In the genomic region with DNA sequence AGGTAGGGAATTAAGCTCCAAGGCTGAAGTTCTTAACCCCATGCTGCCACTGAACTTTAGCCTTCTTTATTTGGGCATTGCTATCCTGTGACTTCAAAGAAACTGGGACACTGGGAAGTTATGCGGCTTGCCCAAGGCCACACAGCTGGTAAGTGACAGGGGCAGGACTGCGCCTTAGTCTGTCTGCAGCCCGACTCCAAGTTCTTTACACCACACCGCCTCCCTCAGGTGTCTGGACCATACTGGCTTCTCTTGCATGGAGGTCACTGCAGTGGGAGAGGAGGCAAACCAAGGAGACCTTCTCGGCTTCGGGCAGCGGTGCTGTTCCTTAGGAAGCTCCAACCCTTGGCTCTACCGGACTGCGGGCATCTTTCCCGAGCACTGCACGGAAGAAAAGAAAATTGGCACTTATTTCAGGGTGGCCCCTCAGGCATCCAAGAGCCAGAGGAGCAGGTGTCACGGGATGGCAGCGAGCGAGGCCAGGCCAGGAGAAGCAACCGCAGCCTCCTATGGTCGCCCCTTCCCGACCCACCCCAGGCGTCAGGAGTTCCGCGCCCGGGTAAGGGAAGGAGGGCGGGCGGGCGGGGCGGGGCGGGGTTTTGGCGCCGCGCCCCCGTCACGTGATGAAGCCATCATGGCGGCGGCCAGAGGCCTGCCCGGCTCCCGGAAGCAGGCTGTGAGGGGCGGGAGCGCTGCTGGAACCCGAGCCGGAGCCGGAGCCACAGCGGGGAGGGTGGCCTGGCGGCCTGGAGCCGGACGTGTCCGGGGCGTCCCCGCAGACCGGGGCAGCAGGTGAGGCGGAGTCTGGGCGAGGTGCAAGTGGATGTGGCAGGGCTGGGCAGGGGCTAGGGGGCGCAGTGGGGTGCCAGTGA, we compare ENCODE assay signal across 8 cellular contexts. TPM values are rescaled to one million over a fixed set of nuclear protein-coding genes. Genes with fewer than 3 reads are reported as not detected.
DNase-seq lines count a peak whose midpoint lies in the region; ATAC-seq, FAIRE-seq and TF ChIP-seq lines count a peak whose summit lies in the region.

No MANE protein-coding gene starts in this region.

- H3K4me3 ChIP-seq in GM23338 (peak overlapping the region; percentile 94), cardiac muscle cell (peak overlapping the region; percentile 59), parathyroid adenoma (ENCODE audit: low read depth, low read length) (peak overlapping the region; percentile 82), urinary bladder (ENCODE audit: low read depth, low read length) (peak overlapping the region; percentile 77)

- H3F3A ChIP-seq in GM23338 (replicated peaks; ENCODE audit: low read depth), result peaks cover 13% of the 10 kb centered on the region

- peak overlapping the region; percentile 79; the same call in 1 of the 2 replicates for H3K27ac ChIP-seq in GM23338 (ENCODE audit: low read depth)
- H3K27ac ChIP-seq in cardiac muscle cell, result peak overlapping the region; percentile 86
- peak overlapping the region; percentile 89 for H3K27ac ChIP-seq in parathyroid adenoma
- peak overlapping the region; percentile 86 for H3K27ac ChIP-seq in urinary bladder (ENCODE audit: low read depth)

- H3K4me1 Mint-ChIP-seq in GM23338, result peaks cover 24% of the 10 kb centered on the region
- H3K4me1 Mint-ChIP-seq in activated naive CD8-positive, alpha-beta T cell treated with anti-CD3 and anti-CD28 coated beads for 36 hours, result peaks cover 36% of the 10 kb centered on the region

- H3K4me1 ChIP-seq in GM23338 (ENCODE audit: insufficient read depth) (peaks cover 17% of the 10 kb centered on the region), cardiac muscle cell (ENCODE audit: low read depth) (peaks cover 15% of the 10 kb centered on the region), parathyroid adenoma (peaks cover 9% of the 10 kb centered on the region), urinary bladder (ENCODE audit: insufficient read depth) (no peaks in the 10 kb centered on the region)

- H2AFZ ChIP-seq in GM23338 (peak overlapping the region; percentile 98), parathyroid adenoma (peak overlapping the region; percentile 99)

- FAIRE-seq in G401.6 (lab: Jason Lieb, UNC), result peak; percentile 23

- peak; percentile 87 for ATAC-seq in GM23338

- H3K9ac ChIP-seq in parathyroid adenoma, result peak overlapping the region; percentile 89

- H3K27ac Mint-ChIP-seq in GM23338, result peak overlapping the region; percentile 95
- H3K27ac Mint-ChIP-seq in activated naive CD8-positive, alpha-beta T cell treated with anti-CD3 and anti-CD28 coated beads for 36 hours, result peak overlapping the region; percentile 97

- no peaks in the 10 kb centered on the region for H4K20me1 ChIP-seq in GM23338 (replicated peaks; ENCODE audit: insufficient read depth)

- TF ChIP-seq CTCF in GM23338 (conservative IDR thresholded peaks at IDR 0.05; ENCODE audit: low read depth in 2 of 2), result peak; percentile 47 to 78
- TF ChIP-seq CTCF in cardiac muscle cell (IDR thresholded peaks at IDR 0.05; ENCODE audit: low read depth, low read length), result peak; percentile 38
- TF ChIP-seq CTCF in parathyroid adenoma (IDR thresholded peaks at IDR 0.05), result peak; percentile 34

- DNase-seq in GM23338 (ENCODE audit: low spot score) (peak; percentile 90), M059J (ENCODE audit: low read depth) (peak; percentile 81), SK-N-DZ (ENCODE audit: low spot score) (peak; percentile 83), cardiac muscle cell (ENCODE audit: low read depth in 1 of 2, low spot score in 1 of 2) (peak; percentile 78 to 92)
- DNase-seq in activated naive CD8-positive, alpha-beta T cell treated with anti-CD3 and anti-CD28 coated beads for 36 hours, result peak; percentile 82

- no peaks in the 10 kb centered on the region for H3K9me2 ChIP-seq in GM23338 (ENCODE audit: insufficient read depth)

- peaks cover 6% of the 10 kb centered on the region; the same call in 1 of the 3 replicates for H3K36me3 Mint-ChIP-seq in GM23338 (ENCODE audit: low read depth)
- peaks cover 12% of the 10 kb centered on the region for H3K36me3 Mint-ChIP-seq in activated naive CD8-positive, alpha-beta T cell treated with anti-CD3 and anti-CD28 coated beads for 36 hours

- H3K4me2 ChIP-seq in GM23338 (peak overlapping the region; percentile 98), parathyroid adenoma (ENCODE audit: low read length) (peak overlapping the region; percentile 95)

- H3K36me3 ChIP-seq in GM23338 (ENCODE audit: insufficient read depth) (no peaks in the 10 kb centered on the region), cardiac muscle cell (no peaks in the 10 kb centered on the region), parathyroid adenoma (ENCODE audit: control insufficient read depth, insufficient read depth, low read length) (no peaks in the 10 kb centered on the region), urinary bladder (ENCODE audit: insufficient read depth) (no peaks in the 10 kb centered on the region)

- no peaks in the 10 kb centered on the region; the same call in 2 of the 3 replicates for H3K9me3 Mint-ChIP-seq in GM23338
- H3K9me3 Mint-ChIP-seq in activated naive CD8-positive, alpha-beta T cell treated with anti-CD3 and anti-CD28 coated beads for 36 hours, result no peaks in the 10 kb centered on the region

- H3K9me3 ChIP-seq in cardiac muscle cell (ENCODE audit: low read depth), result no peaks in the 10 kb centered on the region
- no peaks in the 10 kb centered on the region for H3K9me3 ChIP-seq in parathyroid adenoma (ENCODE audit: control insufficient read depth, low read length)

- peaks cover 4% of the 10 kb centered on the region; the same call in 1 of the 2 replicates for H3K79me2 ChIP-seq in GM23338 (replicated peaks; ENCODE audit: insufficient read depth)
- H3K79me2 ChIP-seq in parathyroid adenoma, result no peaks in the 10 kb centered on the region

- WGBS in urinary bladder, result under 1% methylated on average over 51 of the region's 51 CpGs

- peaks cover 21% of the 10 kb centered on the region for H3K27me3 Mint-ChIP-seq in GM23338 (ENCODE audit: insufficient read depth, low read depth, poor library complexity)
- no peaks in the 10 kb centered on the region for H3K27me3 Mint-ChIP-seq in activated naive CD8-positive, alpha-beta T cell treated with anti-CD3 and anti-CD28 coated beads for 36 hours

- peak overlapping the region; percentile 96 for H3K4me3 Mint-ChIP-seq in GM23338
- H3K4me3 Mint-ChIP-seq in activated naive CD8-positive, alpha-beta T cell treated with anti-CD3 and anti-CD28 coated beads for 36 hours, result peak overlapping the region; percentile 99

- H3K27me3 ChIP-seq in GM23338 (ENCODE audit: insufficient read depth) (no peaks in the 10 kb centered on the region), cardiac muscle cell (no peaks in the 10 kb centered on the region), parathyroid adenoma (ENCODE audit: control insufficient read depth, insufficient read depth, low read length) (no peaks in the 10 kb centered on the region)

RNA-seq across cellular contexts. Expression of a gene that starts 16.4 kb away (rescaled TPM):
- 39.6 and 56.5 TPM in 2 replicates for total RNA-seq in GM23338 (2014; rRNA removed; shearing (Covaris generic))
- polyA plus RNA-seq in GM23338 (2016; fragmentation: Nextera tagmentation; extraction: Ambion mirVana) (12.7 and 13.2 TPM in 2 replicates), cardiac muscle cell (1.3 and 4.8 TPM in 2 replicates), urinary bladder (0.33 TPM)
- 2.9 and 9.0 TPM in 2 replicates for total RNA-seq in M059J (2014; rRNA removed; shearing (Covaris generic))
- polyA plus RNA-seq in SK-N-DZ (2014; cell fraction: cytosol; rRNA removed), result 60.0 and 67.0 TPM in 2 replicates
- 114 and 155 TPM in 2 replicates for polyA plus RNA-seq in SK-N-DZ (2014; cell fraction: nucleus; rRNA removed)
- total RNA-seq in activated naive CD8-positive, alpha-beta T cell treated with anti-CD3 and anti-CD28 coated beads for 36 hours, result 10 to 100 TPM; 66.3 to 67.7 TPM
- total RNA-seq in cardiac muscle cell (7.8 and 23.9 TPM in 2 replicates), urinary bladder (4.5 TPM)

RNA-seq across cellular contexts. Expression of a gene that starts 19.7 kb away (rescaled TPM):
- total RNA-seq in GM23338 (2014; rRNA removed; shearing (Covaris generic)), result 39.3 and 50.2 TPM in 2 replicates
- polyA plus RNA-seq in GM23338 (2016; fragmentation: Nextera tagmentation; extraction: Ambion mirVana), result 16.4 and 18.5 TPM in 2 replicates
- 16.7 and 22.1 TPM in 2 replicates for total RNA-seq in M059J (2014; rRNA removed; shearing (Covaris generic))
- polyA plus RNA-seq in SK-N-DZ (2014; cell fraction: cytosol; rRNA removed), result 0.35 and 2.0 TPM in 2 replicates
- polyA plus RNA-seq in SK-N-DZ (2014; cell fraction: nucleus; rRNA removed), result 1.9 and 2.2 TPM in 2 replicates
- 10 to 100 TPM; 22.7 to 26.0 TPM for total RNA-seq in activated naive CD8-positive, alpha-beta T cell treated with anti-CD3 and anti-CD28 coated beads for 36 hours
- total RNA-seq in cardiac muscle cell, result 15.5 and 30.4 TPM in 2 replicates
- 13.0 and 19.2 TPM in 2 replicates for polyA plus RNA-seq in cardiac muscle cell
- 37.8 TPM for total RNA-seq in urinary bladder
- 30.5 TPM for polyA plus RNA-seq in urinary bladder

RNA-seq across cellular contexts. Expression of a gene that starts 43.6 kb away (rescaled TPM):
- 199 and 225 TPM in 2 replicates for total RNA-seq in GM23338 (2014; rRNA removed; shearing (Covaris generic))
- polyA plus RNA-seq in GM23338 (2016; fragmentation: Nextera tagmentation; extraction: Ambion mirVana), result 567 and 586 TPM in 2 replicates
- 404 and 498 TPM in 2 replicates for total RNA-seq in M059J (2014; rRNA removed; shearing (Covaris generic))
- 675 and 816 TPM in 2 replicates for polyA plus RNA-seq in SK-N-DZ (2014; cell fraction: cytosol; rRNA removed)
- 822 and 978 TPM in 2 replicates for polyA plus RNA-seq in SK-N-DZ (2014; cell fraction: nucleus; rRNA removed)
- total RNA-seq in activated naive CD8-positive, alpha-beta T cell treated with anti-CD3 and anti-CD28 coated beads for 36 hours, result 100 to 1,000 TPM; 309 to 321 TPM
- total RNA-seq in cardiac muscle cell, result 435 and 511 TPM in 2 replicates
- 548 and 553 TPM in 2 replicates for polyA plus RNA-seq in cardiac muscle cell
- total RNA-seq in urinary bladder, result 432 TPM
- 812 TPM for polyA plus RNA-seq in urinary bladder

RNA-seq across cellular contexts. Expression of a gene that starts 44.7 kb away (rescaled TPM):
- 0.39 TPM in 1 of 2 replicates, not detected in the other for total RNA-seq in GM23338 (2014; rRNA removed; shearing (Covaris generic))
- polyA plus RNA-seq in GM23338 (2016; fragmentation: Nextera tagmentation; extraction: Ambion mirVana), result 0.32 and 0.43 TPM in 2 replicates
- not detected in 2 replicates for total RNA-seq in M059J (2014; rRNA removed; shearing (Covaris generic))
- 0.14 TPM in 1 of 2 replicates, not detected in the other for polyA plus RNA-seq in SK-N-DZ (2014; cell fraction: cytosol; rRNA removed)
- polyA plus RNA-seq in SK-N-DZ (2014; cell fraction: nucleus; rRNA removed), result not detected in 2 replicates
- total RNA-seq in activated naive CD8-positive, alpha-beta T cell treated with anti-CD3 and anti-CD28 coated beads for 36 hours, result 100 to 1,000 TPM; 102 to 105 TPM
- total RNA-seq in cardiac muscle cell, result 0.25 and 1.1 TPM in 2 replicates
- polyA plus RNA-seq in cardiac muscle cell, result 0.55 and 0.86 TPM in 2 replicates
- 1.6 TPM for total RNA-seq in urinary bladder
- 1.7 TPM for polyA plus RNA-seq in urinary bladder

RNA-seq across cellular contexts. Expression of a gene that starts 47.8 kb away (rescaled TPM):
- total RNA-seq in GM23338 (2014; rRNA removed; shearing (Covaris generic)), result 65.0 and 66.5 TPM in 2 replicates
- 94.2 and 100.0 TPM in 2 replicates for polyA plus RNA-seq in GM23338 (2016; fragmentation: Nextera tagmentation; extraction: Ambion mirVana)
- total RNA-seq in M059J (2014; rRNA removed; shearing (Covaris generic)), result 43.6 and 53.1 TPM in 2 replicates
- polyA plus RNA-seq in SK-N-DZ (2014; cell fraction: cytosol; rRNA removed), result 99.9 and 106 TPM in 2 replicates
- 62.8 and 70.8 TPM in 2 replicates for polyA plus RNA-seq in SK-N-DZ (2014; cell fraction: nucleus; rRNA removed)
- 10 to 100 TPM; 73.4 to 79.7 TPM for total RNA-seq in activated naive CD8-positive, alpha-beta T cell treated with anti-CD3 and anti-CD28 coated beads for 36 hours
- 69.5 and 71.0 TPM in 2 replicates for total RNA-seq in cardiac muscle cell
- polyA plus RNA-seq in cardiac muscle cell, result 73.3 and 75.4 TPM in 2 replicates
- 17.9 TPM for total RNA-seq in urinary bladder
- polyA plus RNA-seq in urinary bladder, result 66.3 TPM

Comparison
In these comparisons a context has a peak if more than half of its experiments do, and no peak if none do; other contexts are left out.
1. Peak in every context shown above with its lines: DNase-seq, ATAC-seq, H3K4me3 ChIP-seq and H3K27ac ChIP-seq.